Comparison of ENCODE assay signal across 8 cellular contexts in the genomic region with DNA sequence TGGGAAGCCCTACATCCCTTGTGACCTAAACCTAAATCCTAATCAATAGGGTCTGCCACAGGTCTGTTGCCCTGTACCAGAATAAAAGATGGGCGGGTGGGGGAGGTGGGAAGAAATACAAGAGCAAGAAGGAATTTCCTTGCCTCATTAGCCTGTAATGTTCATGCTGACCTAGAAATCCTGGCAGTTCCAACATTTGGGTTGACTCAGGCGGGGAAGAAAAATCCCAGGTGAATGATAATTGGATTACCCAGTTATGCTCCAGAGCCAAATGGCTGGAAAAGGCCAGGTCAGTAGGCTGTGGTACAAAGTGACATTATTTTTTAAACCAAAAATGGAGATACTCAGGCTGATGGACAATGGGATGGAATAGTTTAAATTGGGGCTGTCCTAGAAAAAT. TPM values are rescaled to one million over a fixed set of nuclear protein-coding genes. Genes with fewer than 3 reads are reported as not detected.
DNase-seq lines count a peak whose midpoint lies in the region; ATAC-seq, FAIRE-seq and TF ChIP-seq lines count a peak whose summit lies in the region.

No MANE protein-coding gene starts in this region.

- POLR2A ChIA-PET in AG04449 (lab: Yijun Ruan, JAX), result interaction anchor here (0.7 to 1.9 kb wide), 3 partner anchors 10 to 739 kb away, joined by 3 to 8 read pairs (median 3); no protein-coding TSS in a partner anchor

- no peak overlapping the region for H3K9ac ChIP-seq in HUES64 (ENCODE audit: low read depth, low read length)
- peak overlapping the region; percentile 91 for H3K9ac ChIP-seq in muscle layer of colon (ENCODE audit: low read length)

- peak overlapping the region; percentile 77 for H3K4me3 ChIP-seq in AG04449 (ENCODE audit: low read depth, low read length)
- peak overlapping the region; percentile 53 for H3K4me3 ChIP-seq in HUES64 (ENCODE audit: low read length)
- peak overlapping the region; percentile 79 for H3K4me3 ChIP-seq in bronchial epithelial cell (ENCODE audit: low read depth, low read length)
- peak overlapping the region; percentile 22 to 84 for H3K4me3 ChIP-seq in muscle layer of colon (ENCODE audit: low read depth in 1 of 2, low read length in 2 of 2)

- no peaks in the 10 kb centered on the region; the same call in 1 of the 2 replicates for H3K36me3 ChIP-seq in HUES64 (ENCODE audit: insufficient read depth, low read length)
- peaks cover 1% of the 10 kb centered on the region for H3K36me3 ChIP-seq in bronchial epithelial cell (ENCODE audit: control insufficient read depth, insufficient read depth, low read length)
- no peaks in the 10 kb centered on the region for H3K36me3 ChIP-seq in muscle layer of colon (ENCODE audit: insufficient read depth, low read length)

- no peaks in the 10 kb centered on the region for H3K9me3 ChIP-seq in HUES64 (ENCODE audit: insufficient read depth, low read depth, low read length)
- H3K9me3 ChIP-seq in muscle layer of colon (ENCODE audit: low read length), result no peaks in the 10 kb centered on the region

- no peak for ATAC-seq in esophagus mucosa
- ATAC-seq in GM21381 (IDR thresholded peaks at IDR 0.05; ENCODE audit: unreplicated experiment), result no peak

- FAIRE-seq in bronchial epithelial cell (lab: Jason Lieb, UNC), result no peak

- DNase-seq in AG04449 (ENCODE audit: low read depth, low spot score), result no peak
- DNase-seq in bronchial epithelial cell (ENCODE audit: low read depth), result peak; percentile 40
- DNase-seq in NCI-H2227 treated with DMSO at 0.1 percent for 48 hours (lab: John Stamatoyannopoulos, UW), result no peak
- no peak for DNase-seq in amygdala (lab: John Stamatoyannopoulos, UW)

- peaks cover 65% of the 10 kb centered on the region for H3K27me3 ChIP-seq in HUES64 (ENCODE audit: insufficient read depth, low read length)
- no peaks in the 10 kb centered on the region for H3K27me3 ChIP-seq in bronchial epithelial cell (ENCODE audit: control insufficient read depth, insufficient read depth, low read length)
- H3K27me3 ChIP-seq in muscle layer of colon (ENCODE audit: control insufficient read depth in 1 of 2, insufficient read depth in 2 of 2, low read length in 2 of 2), result no peaks in the 10 kb centered on the region

- H3K4me1 ChIP-seq in HUES64 (ENCODE audit: insufficient read depth, low read length) (peaks cover 41% of the 10 kb centered on the region), muscle layer of colon (ENCODE audit: insufficient read depth, low read length) (peaks cover 53% of the 10 kb centered on the region)

- CTCF ChIA-PET in AG04449 (lab: Yijun Ruan, JAX), result interaction anchor here (1.0 to 2.3 kb wide), 5 partner anchors 10 to 123 kb away, joined by 3 to 11 read pairs (median 4); no protein-coding TSS in a partner anchor

- TF ChIP-seq CTCF in AG04449 (IDR thresholded peaks at IDR 0.05; ENCODE audit: insufficient read depth, low read length, missing control alignments) (no peak), bronchial epithelial cell (IDR thresholded peaks at IDR 0.05; ENCODE audit: insufficient read depth, low read length, severe bottlenecking) (no peak)

- no peak overlapping the region for H3K27ac ChIP-seq in HUES64 (ENCODE audit: low read depth, low read length)
- peak overlapping the region; percentile 64 for H3K27ac ChIP-seq in muscle layer of colon (ENCODE audit: low read depth, low read length)

- WGBS in HUES64, result 48% methylated on average over 2 of the region's 2 CpGs

RNA-seq across cellular contexts. Expression of a gene that starts 27.3 kb away (rescaled TPM):
- not detected for polyA plus RNA-seq in HUES64 (2013, experiment 1 of 2)
- not detected for polyA plus RNA-seq in HUES64 (2013, experiment 2 of 2)
- total RNA-seq in bronchial epithelial cell (not detected in 2 replicates), esophagus mucosa (not detected)
